9 cellular contexts compared by ENCODE assay signal in the genomic region with DNA sequence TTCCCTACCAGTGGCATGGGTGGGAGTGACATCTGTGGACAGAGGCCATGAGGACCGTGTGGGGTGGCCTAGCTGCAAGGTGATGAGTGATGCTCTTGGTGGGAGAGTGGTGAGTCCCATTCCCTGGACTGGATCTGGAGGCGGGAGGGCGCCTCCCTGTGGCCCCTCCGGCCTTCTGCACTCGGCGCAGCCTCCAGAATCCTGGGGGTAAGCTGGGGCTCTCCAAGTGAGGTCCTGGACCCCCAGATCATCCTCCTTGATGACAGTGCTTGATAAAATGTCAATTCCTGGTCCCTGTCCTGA. TPM values are rescaled to one million over a fixed set of nuclear protein-coding genes. Genes with fewer than 3 reads are reported as not detected.
DNase-seq lines count a peak whose midpoint lies in the region; ATAC-seq, FAIRE-seq and TF ChIP-seq lines count a peak whose summit lies in the region.
"Had no signal": no experiment of that assay in that cellular context is flagged by ENCODE, and none has a peak within 500 bp of the region (broad histone marks: within the 10 kb centered on the region; RNA-seq: fewer than 3 reads in every experiment).

No MANE protein-coding gene starts in this region.

- H3K4me3 ChIP-seq in uterus (no peak overlapping the region), thyroid gland (replicated peaks in 1 of 3) (no peak overlapping the region)

- peaks cover 40% of the 10 kb centered on the region for H3K4me1 Mint-ChIP-seq in activated T-cell treated with anti-CD3 and anti-CD28 coated beads, Interleukin-2, amount 50 U/mL, for 72 hours (ENCODE audit: low read depth)

- no peaks in the 10 kb centered on the region for H3K27me3 ChIP-seq in uterus
- H3K27me3 ChIP-seq in thyroid gland, result no peaks in the 10 kb centered on the region

- H3K36me3 Mint-ChIP-seq in activated T-cell treated with anti-CD3 and anti-CD28 coated beads, Interleukin-2, amount 50 U/mL, for 72 hours (ENCODE audit: insufficient read depth in 2 of 2), result no peaks in the 10 kb centered on the region

- no peaks in the 10 kb centered on the region for H3K9me3 Mint-ChIP-seq in activated T-cell treated with anti-CD3 and anti-CD28 coated beads, Interleukin-2, amount 50 U/mL, for 72 hours

- no peak for TF ChIP-seq POLR2A in uterus (IDR thresholded peaks at IDR 0.05)
- TF ChIP-seq POLR2A in GM12892 (IDR thresholded peaks at IDR 0.05; ENCODE audit: low read depth, low read length), result no peak
- no peak for TF ChIP-seq POLR2A in thyroid gland (IDR thresholded peaks at IDR 0.05)

- DNase-seq in AG20443 (ENCODE audit: low spot score) (peak; percentile 75), left kidney (ENCODE audit: low read depth, low spot score) (peak; percentile 39), uterus (no peak), GM12892 (ENCODE audit: insufficient read length) (no peak), thyroid gland (no peak)
- DNase-seq in activated T-cell treated with anti-CD3 and anti-CD28 coated beads, Interleukin-2, amount 50 U/mL, for 72 hours, result peak in 1 of 2 donors; percentile 24

- H3K36me3 ChIP-seq in uterus (no peaks in the 10 kb centered on the region), thyroid gland (no peaks in the 10 kb centered on the region)

- intact Hi-C loops in uterus (cut with DNase I; ENCODE audit: low total_unique reads), result no loop called here
- intact Hi-C loops in thyroid gland (cut with DNase I), result no loop called here

- peak overlapping the region; percentile 79 to 84 for H3K4me3 Mint-ChIP-seq in activated T-cell treated with anti-CD3 and anti-CD28 coated beads, Interleukin-2, amount 50 U/mL, for 72 hours

- H3K9me3 ChIP-seq in uterus, result no peaks in the 10 kb centered on the region
- H3K9me3 ChIP-seq in thyroid gland, result no peaks in the 10 kb centered on the region

- H3K4me1 ChIP-seq in uterus (peaks cover 0 to 9% of the 10 kb centered on the region in 2 donors), thyroid gland (peaks cover 12 to 21% of the 10 kb centered on the region in 2 donors)

- H3K27ac ChIP-seq in uterus (no peak overlapping the region), thyroid gland (no peak overlapping the region)

- FAIRE-seq in GM12892 (lab: Jason Lieb, UNC), result no peak

- TF ChIP-seq CTCF in GM12873 (IDR thresholded peaks at IDR 0.05; ENCODE audit: insufficient read depth, low read depth, low read length, missing control alignments) (peak; percentile 52), uterus (IDR thresholded peaks at IDR 0.05) (no peak), thyroid gland (IDR thresholded peaks at IDR 0.05) (peak in 2 of 6 experiments; percentile 9 to 14)

- H3K27me3 Mint-ChIP-seq in activated T-cell treated with anti-CD3 and anti-CD28 coated beads, Interleukin-2, amount 50 U/mL, for 72 hours (ENCODE audit: low read depth), result no peaks in the 10 kb centered on the region

- WGBS in thyroid gland, 2 donors, result 68 to 78% methylated on average over 4 to 5 of the region's 6 CpGs

- H3K27ac Mint-ChIP-seq in activated T-cell treated with anti-CD3 and anti-CD28 coated beads, Interleukin-2, amount 50 U/mL, for 72 hours, result no peak overlapping the region

- no peak for ATAC-seq in activated T-cell treated with anti-CD3 and anti-CD28 coated beads, Interleukin-2, amount 50 U/mL, for 72 hours (replicated peaks in 1 of 2)
- no peak for ATAC-seq in GM18868 (IDR thresholded peaks at IDR 0.05; ENCODE audit: unreplicated experiment)
- ATAC-seq: esophagus mucosa had no signal

RNA-seq across cellular contexts. Expression of gene PRR5, which starts 32.3 kb away (rescaled TPM):
- total RNA-seq in activated T-cell treated with anti-CD3 and anti-CD28 coated beads, Interleukin-2, amount 50 U/mL, for 72 hours, result 10 to 100 TPM; 11.7 to 12.0 TPM
- 10 to 100 TPM in 2 of 4 donors, 1 to 10 TPM in 1, under 1 TPM in 1; 0.29 to 20.0 (median 10.8) TPM for total RNA-seq in uterus
- polyA plus RNA-seq in GM12892 (2012; ENCODE audit: missing spikeins), result 0.66 TPM
- total RNA-seq in thyroid gland, result 10 to 100 TPM; 17.3 to 31.8 (median 26.9) TPM

Comparison
In these comparisons a context has a peak if more than half of its experiments do, and no peak if none do; other contexts are left out.
1. DNase-seq: peak in AG20443 (single experiment) and left kidney (single experiment); none in uterus (0 of 2), GM12892 (single experiment) and thyroid gland (0 of 2).